9 cellular contexts compared by ENCODE assay signal in genomic region chr4:80471701-80472100, GRCh38.
A peak's percentile ranks its signal among the peaks of the same experiment; 100 is the strongest.
DNase-seq lines count a peak whose midpoint lies in the region; ATAC-seq and TF ChIP-seq lines count a peak whose summit lies in the region.
"Had no signal": no experiment of that assay in that cellular context is flagged by ENCODE, and none has a peak within 500 bp of the region (broad histone marks: within the 10 kb centered on the region; RNA-seq: fewer than 3 reads in every experiment).

No MANE protein-coding gene starts in this region.

- DNase-seq in HFFc6 (no peak), glutamatergic neuron (peak; percentile 20), RKO (ENCODE audit: low spot score) (no peak), psoas muscle (no peak), CD14-positive monocyte (ENCODE audit: low spot score) (no peak)
- DNase-seq: left ventricle myocardium inferior had no signal

- H3K27ac ChIP-seq in OCI-LY3 (ENCODE audit: low read length) (no peak overlapping the region), skeletal muscle tissue (ENCODE audit: low read depth, low read length) (no peak overlapping the region), psoas muscle (no peak overlapping the region)
- H3K27ac ChIP-seq: left ventricle myocardium inferior had no signal

- intact Hi-C loops in psoas muscle (cut with DNase I) (no loop called here), CD14-positive monocyte (cut with micrococcal nuclease) (no loop called here)

- H3K36me3 ChIP-seq in OCI-LY3 (replicated peaks; ENCODE audit: low read depth, low read length) (no peaks in the 10 kb centered on the region), skeletal muscle tissue (ENCODE audit: control insufficient read depth in 3 of 3, insufficient read depth in 3 of 3, low read length in 3 of 3) (no peaks in the 10 kb centered on the region), psoas muscle (ENCODE audit: insufficient read depth in 1 of 2, low read depth in 1 of 2) (no peaks in the 10 kb centered on the region)
- H3K36me3 ChIP-seq: left ventricle myocardium inferior had no signal

- H3K36me3 Mint-ChIP-seq in HFFc6 (ENCODE audit: low read depth), result peaks cover 10% of the 10 kb centered on the region; the same call in 1 of the 2 replicates
- no peaks in the 10 kb centered on the region for H3K36me3 Mint-ChIP-seq in glutamatergic neuron (ENCODE audit: unreplicated experiment)
- no peaks in the 10 kb centered on the region for H3K36me3 Mint-ChIP-seq in CD14-positive monocyte

- no peaks in the 10 kb centered on the region for H3K9me3 Mint-ChIP-seq in HFFc6
- peaks cover under 1% of the 10 kb centered on the region for H3K9me3 Mint-ChIP-seq in glutamatergic neuron (ENCODE audit: unreplicated experiment)
- no peaks in the 10 kb centered on the region for H3K9me3 Mint-ChIP-seq in CD14-positive monocyte

- no peak for ATAC-seq in psoas muscle
- no peak for ATAC-seq in GM21447 (IDR thresholded peaks at IDR 0.05; ENCODE audit: unreplicated experiment)

- H3K4me2 ChIP-seq in OCI-LY3 (ENCODE audit: low read length), result peak overlapping the region; percentile 83

- H3K4me1 ChIP-seq in OCI-LY3 (ENCODE audit: low read length) (peaks cover 7% of the 10 kb centered on the region), skeletal muscle tissue (ENCODE audit: control insufficient read depth in 3 of 3, insufficient read depth in 3 of 3, low read length in 3 of 3) (peaks cover 0 to 3% (median 0%) of the 10 kb centered on the region in 3 donors), psoas muscle (no peaks in the 10 kb centered on the region)

- H3K4me3 ChIP-seq in OCI-LY3 (ENCODE audit: low read length), result peak overlapping the region; percentile 68
- H3K4me3 ChIP-seq in skeletal muscle tissue (ENCODE audit: low read length in 3 of 3), result peak overlapping the region in 2 of 3 donors; percentile 35 to 55
- H3K4me3 ChIP-seq in psoas muscle, result no peak overlapping the region
- H3K4me3 ChIP-seq: left ventricle myocardium inferior had no signal

- H2AFZ ChIP-seq in OCI-LY3 (ENCODE audit: low read depth, low read length), result peak overlapping the region; percentile 88

- peak overlapping the region; percentile 78 for H3K4me3 Mint-ChIP-seq in HFFc6
- H3K4me3 Mint-ChIP-seq in glutamatergic neuron (ENCODE audit: unreplicated experiment), result no peak overlapping the region
- H3K4me3 Mint-ChIP-seq in CD14-positive monocyte, result no peak overlapping the region

- WGBS in psoas muscle, 3 donors, result 17 to 20% (median 18%) methylated on average over 9 of the region's 9 CpGs

- H3K9me3 ChIP-seq in OCI-LY3 (ENCODE audit: insufficient read depth, low read length), result no peaks in the 10 kb centered on the region
- no peaks in the 10 kb centered on the region for H3K9me3 ChIP-seq in skeletal muscle tissue (ENCODE audit: control insufficient read depth in 3 of 3, low read length in 3 of 3)
- H3K9me3 ChIP-seq in psoas muscle, result no peaks in the 10 kb centered on the region
- H3K9me3 ChIP-seq: left ventricle myocardium inferior had no signal

- TF ChIP-seq CTCF in HFFc6 (IDR thresholded peaks at IDR 0.05), result no peak
- TF ChIP-seq CTCF in OCI-LY3 (IDR thresholded peaks at IDR 0.05; ENCODE audit: low read depth, low read length), result no peak
- TF ChIP-seq CTCF in glutamatergic neuron (IDR thresholded peaks at IDR 0.05; ENCODE audit: partially characterized antibody, unreplicated experiment), result no peak
- TF ChIP-seq CTCF in psoas muscle (IDR thresholded peaks at IDR 0.05), result no peak
- no peak for TF ChIP-seq CTCF in CD14-positive monocyte (IDR thresholded peaks at IDR 0.05)

- H3K9ac ChIP-seq in OCI-LY3 (ENCODE audit: low read length) (no peak overlapping the region), skeletal muscle tissue (ENCODE audit: low read depth in 1 of 3, low read length in 3 of 3) (peak overlapping the region in 1 of 3 donors; percentile 8)

- H3K27me3 Mint-ChIP-seq in HFFc6 (ENCODE audit: insufficient read depth) (peaks cover 5% of the 10 kb centered on the region; the same call in 1 of the 2 replicates), glutamatergic neuron (ENCODE audit: unreplicated experiment) (peaks cover 1% of the 10 kb centered on the region), CD14-positive monocyte (ENCODE audit: low read depth in 3 of 3) (peaks cover 0 to 4% (median 3%) of the 10 kb centered on the region in 3 donors)

- H3K27me3 ChIP-seq in OCI-LY3 (ENCODE audit: low read depth, low read length) (no peaks in the 10 kb centered on the region), skeletal muscle tissue (ENCODE audit: control insufficient read depth in 3 of 3, insufficient read depth in 3 of 3, low read length in 3 of 3) (no peaks in the 10 kb centered on the region), psoas muscle (ENCODE audit: insufficient read depth in 3 of 3, low read length in 2 of 3) (no peaks in the 10 kb centered on the region)

- H3K27ac Mint-ChIP-seq in HFFc6 (no peak overlapping the region), glutamatergic neuron (ENCODE audit: unreplicated experiment) (no peak overlapping the region), CD14-positive monocyte (no peak overlapping the region)

- H3K4me1 Mint-ChIP-seq in HFFc6 (ENCODE audit: low read depth), result peaks cover 10% of the 10 kb centered on the region
- H3K4me1 Mint-ChIP-seq in glutamatergic neuron (ENCODE audit: low read depth, unreplicated experiment), result no peaks in the 10 kb centered on the region
- no peaks in the 10 kb centered on the region for H3K4me1 Mint-ChIP-seq in CD14-positive monocyte

- H4K20me1 ChIP-seq in OCI-LY3 (ENCODE audit: insufficient read depth, low read length), result no peaks in the 10 kb centered on the region

- no peaks in the 10 kb centered on the region for H3K79me2 ChIP-seq in OCI-LY3 (ENCODE audit: low read length)
